ENCODE assay signal across 1 cellular context in genomic region chr12:46363582-46364299, GRCh38.
TF ChIP-seq lines count a peak whose summit lies in the region.

No MANE protein-coding gene starts in this region.

TF ChIP-seq in HepG2, 621 proteins besides CTCF, POLR2A, EP300 and RAD21:
- TF ChIP-seq POLR2AphosphoS5 (IDR thresholded peaks at IDR 0.05; ENCODE audit: low read depth, low read length) = peak; percentile 61
- TF ChIP-seq CENPT (CRISPR knock-in tag; IDR thresholded peaks at IDR 0.05; ENCODE audit: low read depth) = no peak
- TF ChIP-seq ZBTB3 (CRISPR knock-in tag; IDR thresholded peaks at IDR 0.05; ENCODE audit: borderline replicate concordance, low read depth) = 0 out of 2 replicates have a peak, but pooled peaks have one; percentile 59
- TF ChIP-seq HNRNPL (IDR thresholded peaks at IDR 0.05; ENCODE audit: low read depth, low read length) = peak; percentile 81; the same call in 1 of the 2 replicates
- peak; percentile 94 for TF ChIP-seq RBFOX2 (IDR thresholded peaks at IDR 0.05; ENCODE audit: low read depth, low read length)
- peak; percentile 82 for TF ChIP-seq AGO2 (optimal IDR thresholded peaks at IDR 0.05; ENCODE audit: low read depth, low read length)
- peak; percentile 94 for TF ChIP-seq SSRP1 (CRISPR knock-in tag; IDR thresholded peaks at IDR 0.05)
- peak; percentile 82 for TF ChIP-seq PAF1 (CRISPR knock-in tag; IDR thresholded peaks at IDR 0.05)
- no peak for TF ChIP-seq ZNF441 (CRISPR knock-in tag; IDR thresholded peaks at IDR 0.05; ENCODE audit: borderline replicate concordance)
- TF ChIP-seq AFF4 (CRISPR knock-in tag; IDR thresholded peaks at IDR 0.05) = peak; percentile 90
- TF ChIP-seq POLR2AphosphoS2 (IDR thresholded peaks at IDR 0.05; ENCODE audit: low read depth, low read length) = peak; percentile 75; the same call in 1 of the 2 replicates
- peak; percentile 59 for TF ChIP-seq ZNF878 (CRISPR knock-in tag; IDR thresholded peaks at IDR 0.05)
- 0 out of 2 replicates have a peak, but pooled peaks have one; percentile 10 for TF ChIP-seq TARDBP (CRISPR knock-in tag; IDR thresholded peaks at IDR 0.05)
- 0 out of 2 replicates have a peak, but pooled peaks have one; percentile 9 for TF ChIP-seq ELF3 (CRISPR knock-in tag; IDR thresholded peaks at IDR 0.05)
- TF ChIP-seq SMYD3 (CRISPR knock-in tag; IDR thresholded peaks at IDR 0.05) = peak; percentile 70; the same call in 1 of the 2 replicates
- peak; percentile 35; the same call in 1 of the 2 replicates for TF ChIP-seq SNRNP70 (IDR thresholded peaks at IDR 0.05; ENCODE audit: low read depth, low read length)
- no peak for TF ChIP-seq ZNF331 (CRISPR knock-in tag; IDR thresholded peaks at IDR 0.05)
- 0 out of 2 replicates have a peak, but pooled peaks have one; percentile 4 for TF ChIP-seq CSRNP1 (CRISPR knock-in tag; IDR thresholded peaks at IDR 0.05)
- 0 out of 4 replicates have a peak, but pooled peaks of 1 of the 2 experiments have one; percentile 1 for TF ChIP-seq ATF4 (CRISPR knock-in tag; IDR thresholded peaks at IDR 0.05)
- no peak for TF ChIP-seq ZNF280D (CRISPR knock-in tag; IDR thresholded peaks at IDR 0.05)
- no peak for TF ChIP-seq KLF15 (CRISPR knock-in tag; IDR thresholded peaks at IDR 0.05; ENCODE audit: borderline replicate concordance)
- TF ChIP-seq FOXA3 (CRISPR knock-in tag; IDR thresholded peaks at IDR 0.05) = 0 out of 2 replicates have a peak, but pooled peaks have one; percentile 15
- TF ChIP-seq DMAP1 (CRISPR knock-in tag; IDR thresholded peaks at IDR 0.05) = no peak
- peak; percentile 83 for TF ChIP-seq RBM22 (optimal IDR thresholded peaks at IDR 0.05; ENCODE audit: low read length)
